Comparison of ENCODE assay signal across 1 cellular context in the genomic region with DNA sequence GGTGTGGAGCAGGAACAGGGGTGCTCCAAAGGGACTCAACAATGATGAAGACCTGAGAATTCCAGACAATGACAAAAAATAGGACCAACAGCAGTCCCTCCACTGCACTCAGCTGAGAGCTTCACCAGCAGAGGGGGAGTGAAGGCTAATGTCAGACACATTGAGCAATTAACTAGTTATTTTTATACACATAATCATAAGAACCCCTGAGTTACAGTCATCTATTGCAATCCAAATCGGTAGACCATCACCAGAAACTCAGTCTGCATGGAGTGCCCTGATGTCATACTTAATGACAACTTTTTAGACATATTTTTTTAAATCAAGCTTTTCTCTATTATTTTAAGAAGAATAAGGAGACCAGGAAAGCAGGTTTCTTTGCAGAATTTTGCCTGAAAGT.
TF ChIP-seq lines count a peak whose summit lies in the region.

No MANE protein-coding gene starts in this region.

TF ChIP-seq in GM12878, 131 proteins besides CTCF, POLR2A, EP300 and RAD21:
- TF ChIP-seq KAT2A (conservative IDR thresholded peaks at IDR 0.05; ENCODE audit: control insufficient read depth, low read depth, low read length) (no peak), HSF1 (IDR thresholded peaks at IDR 0.05; ENCODE audit: low read depth, low read length) (no peak), BCL3 (IDR thresholded peaks at IDR 0.05; ENCODE audit: borderline replicate concordance, insufficient read depth, low read depth, low read length, poor library complexity, severe bottlenecking) (peak; percentile 48), EED (IDR thresholded peaks at IDR 0.05; ENCODE audit: low read depth) (no peak), POU2F2 (IDR thresholded peaks at IDR 0.05; ENCODE audit: borderline replicate concordance, low read depth, low read length) (no peak), IRF4 (IDR thresholded peaks at IDR 0.05; ENCODE audit: low read depth, low read length) (0 out of 2 replicates have a peak, but pooled peaks have one; percentile 14), SKIL (IDR thresholded peaks at IDR 0.05; ENCODE audit: low read depth, poor library complexity, severe bottlenecking) (no peak), MEF2A (IDR thresholded peaks at IDR 0.05; ENCODE audit: insufficient read depth, low read depth, low read length) (peak; percentile 83), MTA2 (IDR thresholded peaks at IDR 0.05; ENCODE audit: low read depth) (peak; percentile 28; the same call in 1 of the 2 replicates), ZNF622 (IDR thresholded peaks at IDR 0.05) (no peak), ZBED1 (IDR thresholded peaks at IDR 0.05; ENCODE audit: borderline replicate concordance) (no peak), JUNB (IDR thresholded peaks at IDR 0.05) (peak; percentile 80), RBBP5 (conservative IDR thresholded peaks at IDR 0.05) (no peak), RELB (IDR thresholded peaks at IDR 0.05; ENCODE audit: low read depth) (no peak), CREB1 (IDR thresholded peaks at IDR 0.05; ENCODE audit: low read depth) (0 out of 2 replicates have a peak, but pooled peaks have one; percentile 46), ATF2 (IDR thresholded peaks at IDR 0.05; ENCODE audit: low read length) (peak; percentile 83), YBX1 (IDR thresholded peaks at IDR 0.05) (no peak), PAX5 (IDR thresholded peaks at IDR 0.05; ENCODE audit: borderline replicate concordance, low read depth, low read length) (no peak), BCL11A (IDR thresholded peaks at IDR 0.05; ENCODE audit: low read depth, low read length) (peak; percentile 53; the same call in 1 of the 2 replicates), FOXM1 (IDR thresholded peaks at IDR 0.05; ENCODE audit: low read depth, low read length) (peak; percentile 52; the same call in 1 of the 2 replicates), ZNF274 (IDR thresholded peaks at IDR 0.05; ENCODE audit: insufficient read depth, insufficient read length) (no peak), RUNX3 (IDR thresholded peaks at IDR 0.05; ENCODE audit: low read length) (peak; percentile 41; the same call in 1 of the 2 replicates), PML (IDR thresholded peaks at IDR 0.05; ENCODE audit: low read length) (0 out of 2 replicates have a peak, but pooled peaks have one; percentile 31), IRF3 (IDR thresholded peaks at IDR 0.05) (no peak), NFIC (IDR thresholded peaks at IDR 0.05; ENCODE audit: low read depth, low read length) (peak; percentile 83)
- TF ChIP-seq, protein P1, sequence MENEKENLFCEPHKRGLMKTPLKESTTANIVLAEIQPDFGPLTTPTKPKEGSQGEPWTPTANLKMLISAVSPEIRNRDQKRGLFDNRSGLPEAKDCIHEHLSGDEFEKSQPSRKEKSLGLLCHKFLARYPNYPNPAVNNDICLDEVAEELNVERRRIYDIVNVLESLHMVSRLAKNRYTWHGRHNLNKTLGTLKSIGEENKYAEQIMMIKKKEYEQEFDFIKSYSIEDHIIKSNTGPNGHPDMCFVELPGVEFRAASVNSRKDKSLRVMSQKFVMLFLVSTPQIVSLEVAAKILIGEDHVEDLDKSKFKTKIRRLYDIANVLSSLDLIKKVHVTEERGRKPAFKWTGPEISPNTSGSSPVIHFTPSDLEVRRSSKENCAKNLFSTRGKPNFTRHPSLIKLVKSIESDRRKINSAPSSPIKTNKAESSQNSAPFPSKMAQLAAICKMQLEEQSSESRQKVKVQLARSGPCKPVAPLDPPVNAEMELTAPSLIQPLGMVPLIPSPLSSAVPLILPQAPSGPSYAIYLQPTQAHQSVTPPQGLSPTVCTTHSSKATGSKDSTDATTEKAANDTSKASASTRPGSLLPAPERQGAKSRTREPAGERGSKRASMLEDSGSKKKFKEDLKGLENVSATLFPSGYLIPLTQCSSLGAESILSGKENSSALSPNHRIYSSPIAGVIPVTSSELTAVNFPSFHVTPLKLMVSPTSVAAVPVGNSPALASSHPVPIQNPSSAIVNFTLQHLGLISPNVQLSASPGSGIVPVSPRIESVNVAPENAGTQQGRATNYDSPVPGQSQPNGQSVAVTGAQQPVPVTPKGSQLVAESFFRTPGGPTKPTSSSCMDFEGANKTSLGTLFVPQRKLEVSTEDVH (IDR thresholded peaks at IDR 0.05; ENCODE audit: low read depth, partially characterized antibody), result no peak
